10 cellular contexts compared by ENCODE assay signal in genomic region chr4:61511716-61512488, GRCh38.
DNase-seq lines count a peak whose midpoint lies in the region; ATAC-seq and TF ChIP-seq lines count a peak whose summit lies in the region.
"Had no signal": no experiment of that assay in that cellular context is flagged by ENCODE, and none has a peak within 500 bp of the region (broad histone marks: within the 10 kb centered on the region; RNA-seq: fewer than 3 reads in every experiment).

No MANE protein-coding gene starts in this region.

- H3K9me3 Mint-ChIP-seq in chondrocyte (ENCODE audit: low read depth): peaks cover 9% of the 10 kb centered on the region

- no peak overlapping the region for H2BK15ac ChIP-seq in mesenchymal stem cell (ENCODE audit: low read depth, poor library complexity, severe bottlenecking)

- peak; percentile 64 for TF ChIP-seq CTCF in chondrocyte (IDR thresholded peaks at IDR 0.05)
- TF ChIP-seq CTCF in body of pancreas (IDR thresholded peaks at IDR 0.05): no peak

- peak; percentile 51 for DNase-seq in DMS53 (lab: John Stamatoyannopoulos, UW)
- peak; percentile 0 for DNase-seq in M059J (ENCODE audit: low read depth)
- DNase-seq in chondrocyte (ENCODE audit: low spot score): no peak
- peak; percentile 65 for DNase-seq in mesenchymal stem cell
- no peak for DNase-seq in body of pancreas
- DNase-seq in midbrain (lab: John Stamatoyannopoulos, UW): no peak
- DNase-seq in NCI-H1694 (lab: John Stamatoyannopoulos, UW): no peak
- DNase-seq: GOT3 had no signal

- no peaks in the 10 kb centered on the region for H3K36me3 Mint-ChIP-seq in chondrocyte (ENCODE audit: low read depth)

- no peaks in the 10 kb centered on the region for H3K79me1 ChIP-seq in mesenchymal stem cell (replicated peaks; ENCODE audit: low read length, poor library complexity, severe bottlenecking)

- H3K27ac ChIP-seq in mesenchymal stem cell (ENCODE audit: low read length, poor library complexity, severe bottlenecking): no peak overlapping the region
- H3K27ac ChIP-seq in body of pancreas: no peak overlapping the region
- H3K27ac ChIP-seq: C4-2B had no signal

- no peak for TF ChIP-seq POLR2A in body of pancreas (IDR thresholded peaks at IDR 0.05)

- peaks cover 25% of the 10 kb centered on the region for H3K4me1 Mint-ChIP-seq in chondrocyte (ENCODE audit: low read depth)

- no peak overlapping the region for H3K4me3 Mint-ChIP-seq in chondrocyte (ENCODE audit: unreplicated experiment)

- H3K23ac ChIP-seq in mesenchymal stem cell (ENCODE audit: low read length in 2 of 2): no peak overlapping the region

- no peak overlapping the region for H2BK120ac ChIP-seq in mesenchymal stem cell (ENCODE audit: low read depth, low read length)

- H2AK5ac ChIP-seq in mesenchymal stem cell (ENCODE audit: low read length, severe bottlenecking): no peak overlapping the region

- no peak overlapping the region for H2AFZ ChIP-seq in mesenchymal stem cell (ENCODE audit: low read depth, low read length)

- no peak overlapping the region for H3K14ac ChIP-seq in mesenchymal stem cell (ENCODE audit: low read length in 2 of 2)

- H2BK5ac ChIP-seq in mesenchymal stem cell (ENCODE audit: low read depth, low read length, poor library complexity, severe bottlenecking): no peak overlapping the region

- H3K4me1 ChIP-seq in mesenchymal stem cell (ENCODE audit: control insufficient read depth, insufficient read depth, low read depth, low read length) (no peaks in the 10 kb centered on the region), body of pancreas (no peaks in the 10 kb centered on the region)

- H4K8ac ChIP-seq in mesenchymal stem cell (ENCODE audit: low read length): no peak overlapping the region

- H3K27me3 ChIP-seq in mesenchymal stem cell (ENCODE audit: control insufficient read depth in 1 of 2, insufficient read depth in 1 of 2, low read length in 2 of 2) (no peaks in the 10 kb centered on the region), body of pancreas (no peaks in the 10 kb centered on the region)

- intact Hi-C loops in body of pancreas (cut with DNase I): no loop called here

- no peak overlapping the region for H3K9ac ChIP-seq in mesenchymal stem cell (ENCODE audit: low read length)

- no CpG with 5 or more reads among the region's 2 CpGs for WGBS in mesenchymal stem cell
- 39 to 44% methylated on average over 2 of the region's 2 CpGs for WGBS in body of pancreas, 2 donors

- H3K36me3 ChIP-seq in mesenchymal stem cell (ENCODE audit: control insufficient read depth in 1 of 2, insufficient read depth in 2 of 2, low read depth in 1 of 2, low read length in 2 of 2) (no peaks in the 10 kb centered on the region), body of pancreas (replicated peaks in 1 of 2; ENCODE audit: insufficient read depth in 1 of 2, low read depth in 2 of 2) (no peaks in the 10 kb centered on the region)

- H3K18ac ChIP-seq in mesenchymal stem cell (ENCODE audit: low read depth in 1 of 2, low read length in 2 of 2): no peak overlapping the region

- H3K4ac ChIP-seq in mesenchymal stem cell (ENCODE audit: low read depth in 1 of 2, low read length in 2 of 2): no peak overlapping the region

- H3K4me3 ChIP-seq in mesenchymal stem cell (ENCODE audit: insufficient read depth in 1 of 2, low read depth in 1 of 2, low read length in 2 of 2): no peak overlapping the region
- no peak overlapping the region for H3K4me3 ChIP-seq in body of pancreas

- ATAC-seq in GM19395 (IDR thresholded peaks at IDR 0.05; ENCODE audit: unreplicated experiment) (no peak), body of pancreas (no peak)

- no peaks in the 10 kb centered on the region for H3K9me3 ChIP-seq in mesenchymal stem cell (ENCODE audit: control insufficient read depth, low read length)
- H3K9me3 ChIP-seq in body of pancreas: no peaks in the 10 kb centered on the region

- H3K27ac Mint-ChIP-seq in chondrocyte (ENCODE audit: unreplicated experiment): no peak overlapping the region

- no peak overlapping the region for H4K91ac ChIP-seq in mesenchymal stem cell (ENCODE audit: low read length)

- no peak overlapping the region for H2BK12ac ChIP-seq in mesenchymal stem cell (ENCODE audit: low read length in 2 of 2)

- no peaks in the 10 kb centered on the region for H3K27me3 Mint-ChIP-seq in chondrocyte (ENCODE audit: low read depth)

- H3K4me2 ChIP-seq in mesenchymal stem cell (ENCODE audit: low read length, poor library complexity, severe bottlenecking): no peak overlapping the region

Comparison
In these comparisons a context has a peak if more than half of its experiments do, and no peak if none do; other contexts are left out.
1. DNase-seq: peak in DMS53 (single experiment), M059J (single experiment) and mesenchymal stem cell (single experiment); none in chondrocyte (single experiment), body of pancreas (0 of 4), midbrain (single experiment) and NCI-H1694 (single experiment).